10 cellular contexts compared by ENCODE assay signal in genomic region chr6:42041131-42042055, GRCh38. TPM values are rescaled to one million over a fixed set of nuclear protein-coding genes. Genes with fewer than 3 reads are reported as not detected.
DNase-seq lines count a peak whose midpoint lies in the region; ATAC-seq and TF ChIP-seq lines count a peak whose summit lies in the region.
"Had no signal": no experiment of that assay in that cellular context is flagged by ENCODE, and none has a peak within 500 bp of the region (broad histone marks: within the 10 kb centered on the region; RNA-seq: fewer than 3 reads in every experiment).

No MANE protein-coding gene starts in this region.

- peak overlapping the region; percentile 31 for H3K27ac ChIP-seq in AG04450 (ENCODE audit: low read depth, low read length)
- H3K27ac ChIP-seq in naive thymus-derived CD4-positive, alpha-beta T cell (ENCODE audit: low read depth, low read length), result peak overlapping the region; percentile 76

- no peaks in the 10 kb centered on the region for H3K27me3 Mint-ChIP-seq in central memory CD8-positive, alpha-beta T cell
- H3K27me3 Mint-ChIP-seq in naive thymus-derived CD4-positive, alpha-beta T cell, result no peaks in the 10 kb centered on the region

- no peak for DNase-seq in AG04450 (ENCODE audit: low read depth, low spot score)
- peak; percentile 39 for DNase-seq in NCI-H82 treated with DMSO at 0.1 percent for 48 hours (lab: John Stamatoyannopoulos, UW; ENCODE audit: unreplicated experiment)
- no peak for DNase-seq in central memory CD8-positive, alpha-beta T cell (ENCODE audit: low spot score in 2 of 2)
- peak in 1 of 9 donors; percentile 37 for DNase-seq in naive thymus-derived CD4-positive, alpha-beta T cell
- DNase-seq in LoVo (ENCODE audit: low spot score), result no peak
- no peak for DNase-seq in NCI-H187 (lab: John Stamatoyannopoulos, UW)
- no peak for DNase-seq in Ammon's horn (ENCODE audit: low spot score)
- DNase-seq: C1 segment of cervical spinal cord had no signal

- no peaks in the 10 kb centered on the region for H3K9me3 ChIP-seq in AG04450 (ENCODE audit: control insufficient read depth, insufficient read depth, low read length)
- H3K9me3 ChIP-seq in naive thymus-derived CD4-positive, alpha-beta T cell (ENCODE audit: control insufficient read depth in 2 of 3, low read length in 3 of 3), result no peaks in the 10 kb centered on the region
- H3K9me3 ChIP-seq: prostate gland had no signal

- no peak overlapping the region for H3K4me3 ChIP-seq in AG04450 (ENCODE audit: low read depth, low read length)
- peak overlapping the region; percentile 45 for H3K4me3 ChIP-seq in naive thymus-derived CD4-positive, alpha-beta T cell (ENCODE audit: low read length)
- H3K4me3 ChIP-seq: prostate gland had no signal

- H3K4me1 Mint-ChIP-seq in central memory CD8-positive, alpha-beta T cell, result peaks cover 69% of the 10 kb centered on the region
- H3K4me1 Mint-ChIP-seq in naive thymus-derived CD4-positive, alpha-beta T cell, result peaks cover 49 to 87% (median 83%) of the 10 kb centered on the region in 7 donors

- peaks cover 40% of the 10 kb centered on the region for H3K36me3 Mint-ChIP-seq in central memory CD8-positive, alpha-beta T cell (ENCODE audit: insufficient read depth)
- peaks cover 7 to 34% (median 26%) of the 10 kb centered on the region in 5 donors for H3K36me3 Mint-ChIP-seq in naive thymus-derived CD4-positive, alpha-beta T cell

- ATAC-seq in central memory CD8-positive, alpha-beta T cell (replicated peaks; ENCODE audit: extremely low read depth, poor library complexity, severe bottlenecking), result no peak
- no peak for ATAC-seq in naive thymus-derived CD4-positive, alpha-beta T cell
- no peak for ATAC-seq in HG02759 (IDR thresholded peaks at IDR 0.05; ENCODE audit: unreplicated experiment)

- H3K4me3 Mint-ChIP-seq in central memory CD8-positive, alpha-beta T cell, result peak overlapping the region; percentile 96
- H3K4me3 Mint-ChIP-seq in naive thymus-derived CD4-positive, alpha-beta T cell, result peak overlapping the region; percentile 84 to 99 (median 95)

- POLR2A ChIA-PET in AG04450 (lab: Yijun Ruan, JAX), result interaction anchor here (0.6 to 1.6 kb wide), 3 partner anchors 92 to 254 kb away, joined by 4 to 5 read pairs (median 4); partner anchors contain the start of gene TOMM6
- POLR2A ChIA-PET in naive thymus-derived CD4-positive, alpha-beta T cell (lab: Charles Lee), result interaction anchor here (0.6 to 12.4 kb wide), 13 partner anchors 9 to 984 kb away, joined by 3 to 180 read pairs (median 5); partner anchors contain the start of genes BYSL, CCND3, MED20 and TAF8

- intact Hi-C loops in naive thymus-derived CD4-positive, alpha-beta T cell (cut with micrococcal nuclease), result loop anchor here in 1 of 2 donors (5.0 kb wide), 1 partner anchor 34 kb away; no protein-coding TSS in a partner anchor

- H3K36me3 ChIP-seq in naive thymus-derived CD4-positive, alpha-beta T cell (ENCODE audit: control insufficient read depth in 2 of 3, insufficient read depth in 3 of 3, low read length in 3 of 3), result peaks cover 10 to 20% (median 12%) of the 10 kb centered on the region in 3 experiments
- H3K36me3 ChIP-seq: prostate gland had no signal

- H3K9me3 Mint-ChIP-seq in central memory CD8-positive, alpha-beta T cell, result no peaks in the 10 kb centered on the region
- H3K9me3 Mint-ChIP-seq in naive thymus-derived CD4-positive, alpha-beta T cell, result peaks cover 0 to 4% (median 0%) of the 10 kb centered on the region in 11 donors

- no peak for TF ChIP-seq CTCF in AG04450 (IDR thresholded peaks at IDR 0.05; ENCODE audit: low read depth, low read length)

- CTCF ChIA-PET in AG04450 (lab: Charles Lee), result interaction anchor here (0.6 to 6.7 kb wide), 10 partner anchors 13 to 673 kb away, joined by 3 to 145 read pairs (median 12); partner anchors contain the start of genes BYSL, CCND3, MED20 and TOMM6
- CTCF ChIA-PET in naive thymus-derived CD4-positive, alpha-beta T cell (lab: Charles Lee), result interaction anchor here (0.6 to 6.0 kb wide), 14 partner anchors 8 to 529 kb away, joined by 3 to 25 read pairs (median 4); partner anchors contain the start of genes BYSL, MED20 and TAF8

- peaks cover 69 to 85% of the 10 kb centered on the region in 2 donors for H3K4me1 ChIP-seq in naive thymus-derived CD4-positive, alpha-beta T cell (ENCODE audit: control insufficient read depth in 2 of 2, insufficient read depth in 2 of 2, low read length in 2 of 2)

- peak overlapping the region; percentile 87 for H3K27ac Mint-ChIP-seq in central memory CD8-positive, alpha-beta T cell (ENCODE audit: low read depth)
- H3K27ac Mint-ChIP-seq in naive thymus-derived CD4-positive, alpha-beta T cell, result peak overlapping the region; percentile 82 to 98 (median 94)

- no peaks in the 10 kb centered on the region for H3K27me3 ChIP-seq in AG04450 (ENCODE audit: control insufficient read depth, insufficient read depth, low read length)
- no peaks in the 10 kb centered on the region for H3K27me3 ChIP-seq in naive thymus-derived CD4-positive, alpha-beta T cell (ENCODE audit: control insufficient read depth in 2 of 2, insufficient read depth in 2 of 2, low read length in 2 of 2)

RNA-seq across cellular contexts. Expression of gene TAF8, which starts 8.9 kb away (rescaled TPM):
- polyA plus RNA-seq in AG04450 (2011; rRNA removed), result 14.6 and 15.0 TPM in 2 replicates
- 35.0 and 49.1 TPM in 2 replicates for polyA minus RNA-seq in AG04450 (2011; rRNA and poly(A)+ RNA removed)
- 10 to 100 TPM; 41.6 to 58.2 (median 50.8) TPM for total RNA-seq in naive thymus-derived CD4-positive, alpha-beta T cell
- polyA plus RNA-seq in naive thymus-derived CD4-positive, alpha-beta T cell, result 10 to 100 TPM; 23.3 to 24.6 TPM
